Comparison of ENCODE assay signal across 30 cellular contexts in genomic region chr3:172643780-172644179, GRCh38.
"Had no signal": no experiment of that assay in that cellular context is flagged by ENCODE, and none has a peak within 500 bp of the region (broad histone marks: within the 10 kb centered on the region; RNA-seq: fewer than 3 reads in every experiment).

No MANE protein-coding gene starts in this region.

- H3K9me3 ChIP-seq: ascending aorta, breast epithelium, gastroesophageal sphincter, heart right ventricle had no signal

- ATAC-seq: activated CD4-positive, alpha-beta T cell treated with anti-CD3 and anti-CD28 coated beads for 36 hours; activated CD8-positive, alpha-beta memory T cell treated with anti-CD3 and anti-CD28 coated beads, Interleukin-2, amount 10 ng/mL, durations not matched to agents 7 days and 5 days; activated CD8-positive, alpha-beta T cell treated with anti-CD3 and anti-CD28 coated beads, Interleukin-2, amount 10 ng/mL, durations not matched to agents 7 days and 5 days; activated naive CD4-positive, alpha-beta T cell treated with anti-CD3 and anti-CD28 coated beads, Interleukin-2, amount 50 U/mL, for 72 hours; activated T-cell treated with anti-CD3 and anti-CD28 coated beads, Interleukin-2, amount 50 U/mL, for 72 hours; esophagus mucosa; gastroesophageal sphincter; T-helper 17 cell; WTC11 had no signal

- H3K4me1 ChIP-seq: ascending aorta, breast epithelium had no signal

- DNase-seq: activated CD4-positive, alpha-beta memory T cell treated with anti-CD3 and anti-CD28 coated beads for 36 hours; activated CD4-positive, alpha-beta T cell treated with anti-CD3 and anti-CD28 coated beads for 36 hours; activated CD4-positive, alpha-beta T cell treated with anti-CD3 and anti-CD28 coated beads, Interleukin-2, amount 10 ng/mL, durations not matched to agents 24 days and 14 days; activated CD8-positive, alpha-beta memory T cell treated with anti-CD3 and anti-CD28 coated beads, Interleukin-2, amount 10 ng/mL, durations not matched to agents 7 days and 5 days; activated CD8-positive, alpha-beta memory T cell treated with anti-CD3 and anti-CD28 coated beads, Interleukin-2, amount 50 U/mL, for 4 hours; activated CD8-positive, alpha-beta T cell treated with anti-CD3 and anti-CD28 coated beads, Interleukin-2, amount 10 ng/mL, durations not matched to agents 7 days and 5 days; activated gamma-delta T cell; activated naive CD4-positive, alpha-beta T cell; activated naive CD4-positive, alpha-beta T cell treated with anti-CD3 and anti-CD28 coated beads, Interleukin-2, amount 10 ng/mL, durations not matched to agents 7 days and 5 days; activated naive CD8-positive, alpha-beta T cell treated with anti-CD3 and anti-CD28 coated beads, Interleukin-2, amount 10 ng/mL, durations not matched to agents 7 days and 5 days; activated T-cell treated with anti-CD3 and anti-CD28 coated beads, Interleukin-2, amount 50 U/mL, for 1 hour; activated T-cell treated with anti-CD3 and anti-CD28 coated beads, Interleukin-2, amount 50 U/mL, for 72 hours; dorsolateral prefrontal cortex; effector memory CD4-positive, alpha-beta T cell; endodermal cell; foreskin melanocyte; heart right ventricle; SW 1271; T-helper 1 cell; T-helper 17 cell; T1000 had no signal

- H3K4me3 ChIP-seq: ascending aorta, breast epithelium, coronary artery, dorsolateral prefrontal cortex, gastroesophageal sphincter, heart right ventricle had no signal

- FAIRE-seq: TTC549 had no signal

- H3K27ac ChIP-seq: ascending aorta, breast epithelium, coronary artery, dorsolateral prefrontal cortex, gastroesophageal sphincter, heart right ventricle, VCaP had no signal

- H3K27me3 ChIP-seq: ascending aorta, breast epithelium, dorsolateral prefrontal cortex, gastroesophageal sphincter, heart right ventricle had no signal

- H3K36me3 ChIP-seq: breast epithelium had no signal
